ENCODE assay signal across 15 cellular contexts in genomic region chr1:88612783-88613182, GRCh38.
DNase-seq lines count a peak whose midpoint lies in the region; ATAC-seq and TF ChIP-seq lines count a peak whose summit lies in the region.
"Had no signal": no experiment of that assay in that cellular context is flagged by ENCODE, and none has a peak within 500 bp of the region (broad histone marks: within the 10 kb centered on the region; RNA-seq: fewer than 3 reads in every experiment).

No MANE protein-coding gene starts in this region.

- H3K9me2 ChIP-seq in PC-9 (ENCODE audit: insufficient read depth): no peaks in the 10 kb centered on the region

- ATAC-seq in foreskin keratinocyte (peak; percentile 87), HG03039 (IDR thresholded peaks at IDR 0.05; ENCODE audit: unreplicated experiment) (no peak), HG02840 (IDR thresholded peaks at IDR 0.05; ENCODE audit: low FRiP score, unreplicated experiment) (no peak)
- ATAC-seq: SK-N-SH treated with all-trans-retinoic acid at 6 μM for 48 hours had no signal

- no peak for TF ChIP-seq POLR2A in breast epithelium (IDR thresholded peaks at IDR 0.05)

- CTCF ChIA-PET in MCF 10A (lab: Yijun Ruan, JAX): interaction anchor here (0.6 to 1.6 kb wide), 3 partner anchors 38 to 1170 kb away, joined by 3 to 6 read pairs (median 3); no protein-coding TSS in a partner anchor
- CTCF ChIA-PET in PC-9 (lab: Charles Lee): no interaction called here

- no peaks in the 10 kb centered on the region; the same call in 1 of the 2 replicates for H3F3A ChIP-seq in PC-9 (ENCODE audit: insufficient read depth, low read depth)

- H3K9me3 ChIP-seq in breast epithelium: peaks cover 1 to 2% of the 10 kb centered on the region in 2 donors
- peaks cover 8% of the 10 kb centered on the region; the same call in 1 of the 2 replicates for H3K9me3 ChIP-seq in PC-9 (ENCODE audit: insufficient read depth, low read depth)
- H3K9me3 ChIP-seq: neutrophil had no signal

- H4K20me1 ChIP-seq in PC-9 (ENCODE audit: insufficient read depth): no peaks in the 10 kb centered on the region

- no peak overlapping the region for H3K27ac Mint-ChIP-seq in MCF 10A (ENCODE audit: low read depth, unreplicated experiment)
- H3K27ac Mint-ChIP-seq: activated naive CD4-positive, alpha-beta T cell treated with anti-CD3 and anti-CD28 coated beads, Interleukin-2, amount 10 ng/mL, durations not matched to agents 7 days and 5 days; CD4-positive, alpha-beta memory T cell; dendritic cell treated with granulocyte-macrophage colony-stimulating factor and Interleukin-4, amounts not matched to agents 40 ng/mL and 50 ng/mL, for 4 days had no signal

- no peak for TF ChIP-seq CTCF in MCF 10A (IDR thresholded peaks at IDR 0.05; ENCODE audit: unreplicated experiment)
- no peak for TF ChIP-seq CTCF in breast epithelium (IDR thresholded peaks at IDR 0.05)
- no peak for TF ChIP-seq CTCF in PC-9 (conservative IDR thresholded peaks at IDR 0.05)
- no peak for TF ChIP-seq CTCF in foreskin keratinocyte (conservative IDR thresholded peaks at IDR 0.05)

- H3K27ac ChIP-seq in breast epithelium (no peak overlapping the region), PC-9 (no peak overlapping the region), foreskin keratinocyte (no peak overlapping the region)
- H3K27ac ChIP-seq: neutrophil had no signal

- no TSS peak for BruUV-seq in MCF 10A (replicated peaks; lab: Mats Ljungman, UMichigan)
- no TSS peak for BruUV-seq in PC-9 (replicated peaks; lab: Mats Ljungman, UMichigan)

- intact Hi-C loops in MCF 10A (cut with micrococcal nuclease): no loop called here
- intact Hi-C loops in breast epithelium (cut with DNase I; ENCODE audit: low total_unique reads): no loop called here
- intact Hi-C loops in PC-9 (cut with micrococcal nuclease; ENCODE audit: unreplicated experiment): no loop called here

- no peaks in the 10 kb centered on the region for H3K36me3 Mint-ChIP-seq in MCF 10A (ENCODE audit: insufficient read depth, unreplicated experiment)

- H3K79me2 ChIP-seq in PC-9 (ENCODE audit: low read depth): no peaks in the 10 kb centered on the region

- H3K4me2 ChIP-seq in PC-9: peak overlapping the region; percentile 20; the same call in 1 of the 2 replicates

- H3K27me3 Mint-ChIP-seq in MCF 10A (ENCODE audit: insufficient read depth, unreplicated experiment): no peaks in the 10 kb centered on the region
- H3K27me3 Mint-ChIP-seq: dendritic cell treated with granulocyte-macrophage colony-stimulating factor and Interleukin-4, amounts not matched to agents 40 ng/mL and 50 ng/mL, for 4 days had no signal

- H3K4me1 Mint-ChIP-seq in MCF 10A (ENCODE audit: insufficient read depth, unreplicated experiment): peaks cover 6% of the 10 kb centered on the region

- no peak overlapping the region for H3K4me3 ChIP-seq in breast epithelium
- H3K4me3 ChIP-seq in PC-9: no peak overlapping the region

- POLR2A ChIA-PET in MCF 10A (lab: Yijun Ruan, JAX) (interaction anchor here (1.0 to 1.1 kb wide), 3 partner anchors 36 to 72 kb away, joined by 3 to 6 read pairs (median 3); no protein-coding TSS in a partner anchor), PC-9 (lab: Charles Lee; ENCODE audit: unreplicated experiment) (interaction anchor here (0.6 kb wide), 1 partner anchor 89 kb away, joined by 5 read pairs; no protein-coding TSS in a partner anchor)

- no peak overlapping the region for H2AFZ ChIP-seq in PC-9

- no peak overlapping the region for H3K4me3 Mint-ChIP-seq in MCF 10A (ENCODE audit: unreplicated experiment)
- H3K4me3 Mint-ChIP-seq: activated naive CD4-positive, alpha-beta T cell treated with anti-CD3 and anti-CD28 coated beads, Interleukin-2, amount 10 ng/mL, durations not matched to agents 7 days and 5 days; CD4-positive, alpha-beta memory T cell; dendritic cell treated with granulocyte-macrophage colony-stimulating factor and Interleukin-4, amounts not matched to agents 40 ng/mL and 50 ng/mL, for 4 days had no signal

- H3K4me1 ChIP-seq in breast epithelium (no peaks in the 10 kb centered on the region), PC-9 (replicated peaks; ENCODE audit: insufficient read depth) (peaks cover 24% of the 10 kb centered on the region), foreskin keratinocyte (no peaks in the 10 kb centered on the region)

- H3K27me3 ChIP-seq in breast epithelium (no peaks in the 10 kb centered on the region), PC-9 (ENCODE audit: insufficient read depth, low read depth) (no peaks in the 10 kb centered on the region), foreskin keratinocyte (no peaks in the 10 kb centered on the region)
- H3K27me3 ChIP-seq: neutrophil had no signal

- peak; percentile 82 for DNase-seq in MCF 10A (ENCODE audit: unreplicated experiment)
- no peak for DNase-seq in breast epithelium (ENCODE audit: low spot score in 2 of 2)
- peak; percentile 61 to 84 for DNase-seq in PC-9
- DNase-seq in foreskin keratinocyte: peak; percentile 19 to 69
- DNase-seq in germinal center (ENCODE audit: low spot score): no peak
- DNase-seq in NCI-H1092 (lab: John Stamatoyannopoulos, UW): no peak
- DNase-seq: activated CD4-positive, alpha-beta T cell treated with anti-CD3 and anti-CD28 coated beads, Interleukin-2, amount 50 U/mL, for 4 hours; activated naive CD4-positive, alpha-beta T cell treated with anti-CD3 and anti-CD28 coated beads, Interleukin-2, amount 10 ng/mL, durations not matched to agents 7 days and 5 days; activated T-cell treated with anti-CD3 and anti-CD28 coated beads, Interleukin-2, amount 50 U/mL, for 1 hour; CD4-positive, alpha-beta memory T cell had no signal

- peaks cover 5% of the 10 kb centered on the region for H3K9me3 Mint-ChIP-seq in MCF 10A (ENCODE audit: unreplicated experiment)

- H3K36me3 ChIP-seq in breast epithelium: no peaks in the 10 kb centered on the region
- no peaks in the 10 kb centered on the region for H3K36me3 ChIP-seq in PC-9 (ENCODE audit: low read depth)
- H3K36me3 ChIP-seq: neutrophil had no signal

Comparison
In these comparisons a context has a peak if more than half of its experiments do, and no peak if none do; other contexts are left out.
1. DNase-seq: peak in MCF 10A (single experiment), PC-9 (2 of 2) and foreskin keratinocyte (2 of 2); none in breast epithelium (0 of 2), germinal center (single experiment) and NCI-H1092 (single experiment).